ENCODE assay signal across 20 cellular contexts in the genomic region with DNA sequence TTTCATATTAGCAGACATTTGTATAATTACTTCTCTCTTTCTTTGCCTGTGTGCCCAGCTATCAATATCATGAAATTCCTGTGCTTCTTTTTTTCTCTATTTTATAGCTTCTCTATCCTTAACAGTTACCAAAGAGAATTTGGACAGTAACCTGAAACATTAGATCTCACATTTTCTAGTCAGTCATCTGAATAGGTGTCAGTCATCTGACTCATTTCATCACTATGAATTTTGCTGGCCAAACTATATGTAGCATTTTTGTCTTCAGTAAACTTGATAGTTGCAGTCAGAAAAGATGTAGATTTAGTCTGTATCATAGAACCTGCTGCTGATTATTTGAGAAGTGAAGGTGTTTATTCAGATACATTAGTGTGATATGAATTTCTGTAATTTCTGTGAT. TPM values are rescaled to one million over a fixed set of nuclear protein-coding genes. Genes with fewer than 3 reads are reported as not detected.
A peak's percentile ranks its signal among the peaks of the same experiment; 100 is the strongest.
DNase-seq lines count a peak whose midpoint lies in the region; TF ChIP-seq lines count a peak whose summit lies in the region.
"Had no signal": no experiment of that assay in that cellular context is flagged by ENCODE, and none has a peak within 500 bp of the region (broad histone marks: within the 10 kb centered on the region; RNA-seq: fewer than 3 reads in every experiment).

No MANE protein-coding gene starts in this region.

- H2AFZ ChIP-seq in mammary epithelial cell (ENCODE audit: low read depth, low read length), result no peak overlapping the region

- TF ChIP-seq CTCF in MCF 10A (IDR thresholded peaks at IDR 0.05; ENCODE audit: unreplicated experiment) (no peak), mammary epithelial cell (conservative IDR thresholded peaks at IDR 0.05 in 1 of 2, IDR thresholded peaks at IDR 0.05 in 1 of 2; ENCODE audit: extremely low read depth in 1 of 2, insufficient read depth in 1 of 2, low read depth in 1 of 2, low read length in 2 of 2) (no peak), RWPE1 (conservative IDR thresholded peaks at IDR 0.05; ENCODE audit: low read depth) (no peak), chondrocyte (IDR thresholded peaks at IDR 0.05) (no peak), thyroid gland (IDR thresholded peaks at IDR 0.05) (no peak), BE2C (IDR thresholded peaks at IDR 0.05; ENCODE audit: low read depth, low read length) (no peak)

- H3K27me3 Mint-ChIP-seq in MCF 10A (ENCODE audit: insufficient read depth, unreplicated experiment) (no peaks in the 10 kb centered on the region), chondrocyte (ENCODE audit: low read depth) (no peaks in the 10 kb centered on the region)

- H3K4me1 Mint-ChIP-seq in MCF 10A (ENCODE audit: insufficient read depth, unreplicated experiment) (peaks cover 6% of the 10 kb centered on the region), chondrocyte (ENCODE audit: low read depth) (peaks cover 25% of the 10 kb centered on the region)

- POLR2A ChIA-PET in MCF 10A (lab: Yijun Ruan, JAX) (no interaction called here), RWPE1 (lab: Yijun Ruan, JAX; ENCODE audit: low non-redundant PET) (no interaction called here)

- H3K27ac Mint-ChIP-seq in MCF 10A (ENCODE audit: low read depth, unreplicated experiment) (no peak overlapping the region), chondrocyte (ENCODE audit: unreplicated experiment) (peak overlapping the region; percentile 84)
- H3K27ac Mint-ChIP-seq: CD8-positive, alpha-beta T cell had no signal

- H3K4me2 ChIP-seq in mammary epithelial cell (ENCODE audit: insufficient read depth, low read depth, low read length), result no peak overlapping the region
- H3K4me2 ChIP-seq: KMS-11 had no signal

- H3K4me3 ChIP-seq in mammary epithelial cell (replicated peaks in 1 of 3; ENCODE audit: insufficient read depth in 1 of 3, low read depth in 2 of 3, low read length in 3 of 3), result no peak overlapping the region
- no peak overlapping the region for H3K4me3 ChIP-seq in thyroid gland (replicated peaks in 1 of 3)
- H3K4me3 ChIP-seq in BE2C (ENCODE audit: low read depth, low read length), result no peak overlapping the region

- no peak for TF ChIP-seq POLR2A in thyroid gland (IDR thresholded peaks at IDR 0.05)

- intact Hi-C loops in MCF 10A (cut with micrococcal nuclease), result no loop called here
- intact Hi-C loops in mammary epithelial cell (cut with micrococcal nuclease), result no loop called here
- intact Hi-C loops in thyroid gland (cut with DNase I), result no loop called here

- H4K20me1 ChIP-seq in mammary epithelial cell (ENCODE audit: insufficient read depth, low read length), result no peaks in the 10 kb centered on the region

- H3K27ac ChIP-seq in mammary epithelial cell (ENCODE audit: insufficient read depth, low read depth, low read length), result no peak overlapping the region
- no peak overlapping the region for H3K27ac ChIP-seq in RWPE1
- H3K27ac ChIP-seq in thyroid gland, result peak overlapping the region; percentile 68 to 84 (median 81)
- H3K27ac ChIP-seq: KMS-11 had no signal

- H3K36me3 ChIP-seq in mammary epithelial cell (ENCODE audit: insufficient read depth, low read length) (peaks cover 17% of the 10 kb centered on the region), thyroid gland (peaks cover 8 to 9% of the 10 kb centered on the region in 2 donors), BE2C (peaks cover 16% of the 10 kb centered on the region)

- in situ Hi-C loops in mammary epithelial cell (cut with MboI; ENCODE audit: low sequenced_read_pairs in 2 of 2), result no loop called here

- H3K9ac ChIP-seq in mammary epithelial cell (ENCODE audit: insufficient read depth, low read length), result no peak overlapping the region
- H3K9ac ChIP-seq: KMS-11 had no signal

- DNase-seq in MCF 10A (ENCODE audit: unreplicated experiment), result peak; percentile 7
- no peak for DNase-seq in mammary epithelial cell
- DNase-seq in RWPE1 (ENCODE audit: low spot score), result peak; percentile 21
- no peak for DNase-seq in chondrocyte (ENCODE audit: low spot score)
- no peak for DNase-seq in thyroid gland
- no peak for DNase-seq in DMS79 treated with DMSO at 0.1 percent for 48 hours (lab: John Stamatoyannopoulos, UW)
- no peak for DNase-seq in BE2C
- DNase-seq: C1 segment of cervical spinal cord; CD8-positive, alpha-beta T cell; DMS153; IMR-90; NCI-H1105; NCI-H1694; NCI-H2081; NCI-H2171; NCI-H345; NCI-H524; NCI-H774; NK-92 treated with Interleukin-12 subunit alpha and Interleukin-12 subunit beta, amount 100 ng/mL, for 24 hours had no signal

- dilution Hi-C loops in mammary epithelial cell (cut with HindIII; ENCODE audit: low sequenced_read_pairs), result no loop called here

- H3K4me1 ChIP-seq in mammary epithelial cell (ENCODE audit: insufficient read depth, low read length) (no peaks in the 10 kb centered on the region), thyroid gland (peaks cover 25 to 29% of the 10 kb centered on the region in 2 donors), BE2C (no peaks in the 10 kb centered on the region)

- H3K4me3 Mint-ChIP-seq in MCF 10A (ENCODE audit: unreplicated experiment), result no peak overlapping the region
- no peak overlapping the region for H3K4me3 Mint-ChIP-seq in chondrocyte (ENCODE audit: unreplicated experiment)
- H3K4me3 Mint-ChIP-seq: CD8-positive, alpha-beta T cell had no signal

- CTCF ChIA-PET in MCF 10A (lab: Yijun Ruan, JAX), result interaction anchor here (0.6 kb wide), 1 partner anchor 220 kb away, joined by 3 read pairs; no protein-coding TSS in a partner anchor
- CTCF ChIA-PET in mammary epithelial cell (lab: Charles Lee; ENCODE audit: low non-redundant PET), result no interaction called here
- CTCF ChIA-PET in RWPE1 (lab: Yijun Ruan, JAX), result no interaction called here

- no peaks in the 10 kb centered on the region for H3K79me2 ChIP-seq in mammary epithelial cell (ENCODE audit: insufficient read depth, low read length)

- H3K36me3 Mint-ChIP-seq in MCF 10A (ENCODE audit: insufficient read depth, unreplicated experiment), result peaks cover 54% of the 10 kb centered on the region
- H3K36me3 Mint-ChIP-seq in chondrocyte (ENCODE audit: low read depth), result peaks cover 27% of the 10 kb centered on the region

- no peaks in the 10 kb centered on the region for H3K9me3 Mint-ChIP-seq in MCF 10A (ENCODE audit: unreplicated experiment)
- no peaks in the 10 kb centered on the region for H3K9me3 Mint-ChIP-seq in chondrocyte (ENCODE audit: low read depth)
- H3K9me3 Mint-ChIP-seq: CD8-positive, alpha-beta T cell had no signal

- H3K9me3 ChIP-seq in mammary epithelial cell (replicated peaks; ENCODE audit: insufficient read depth, low read length), result no peaks in the 10 kb centered on the region
- H3K9me3 ChIP-seq in thyroid gland, result no peaks in the 10 kb centered on the region
- no peaks in the 10 kb centered on the region for H3K9me3 ChIP-seq in BE2C

- H3K27me3 ChIP-seq in mammary epithelial cell (ENCODE audit: insufficient read depth, low read length) (no peaks in the 10 kb centered on the region), thyroid gland (no peaks in the 10 kb centered on the region), BE2C (no peaks in the 10 kb centered on the region)

- BruUV-seq in MCF 10A (replicated peaks; lab: Mats Ljungman, UMichigan), result no TSS peak
- BruUV-seq in mammary epithelial cell (replicated peaks; lab: Mats Ljungman, UMichigan), result no TSS peak

RNA-seq across cellular contexts. Expression of a gene that starts 52.6 kb away (rescaled TPM):
- total RNA-seq in MCF 10A (2022) (39.7 and 40.1 TPM in 2 replicates), mammary epithelial cell (10 to 100 TPM; 35.0 to 39.4 TPM), chondrocyte (35.5 to 42.5 TPM (median 35.8 TPM) in 3 replicates), thyroid gland (10 to 100 TPM; 33.1 to 48.7 (median 40.5) TPM)
- polyA plus RNA-seq in mammary epithelial cell, result 22.5 TPM
- polyA minus RNA-seq in mammary epithelial cell, result 93.0 TPM
- polyA plus RNA-seq in BE2C (2012; ENCODE audit: insufficient read depth, insufficient read length, low read depth), result 32.0 TPM

RNA-seq across cellular contexts. Expression of a gene that starts 53.4 kb away (rescaled TPM):
- total RNA-seq in MCF 10A (2022) (17.5 and 20.0 TPM in 2 replicates), mammary epithelial cell (10 to 100 TPM; 25.5 to 27.6 TPM), chondrocyte (143 to 206 TPM (median 148 TPM) in 3 replicates), thyroid gland (10 to 100 TPM; 31.0 to 49.3 (median 35.0) TPM)
- polyA plus RNA-seq in mammary epithelial cell, result 8.8 TPM
- polyA minus RNA-seq in mammary epithelial cell, result 23.5 TPM
- 1.4 TPM for polyA plus RNA-seq in BE2C (2012; ENCODE audit: insufficient read depth, insufficient read length, low read depth)

Comparison
In these comparisons a context has a peak if more than half of its experiments do, and no peak if none do; other contexts are left out.
1. DNase-seq: peak in MCF 10A (single experiment) and RWPE1 (single experiment); none in mammary epithelial cell (single experiment), chondrocyte (single experiment), thyroid gland (0 of 2), DMS79 treated with DMSO at 0.1 percent for 48 hours (single experiment) and BE2C (single experiment).
2. H3K27ac ChIP-seq: peak in thyroid gland (3 of 3); none in mammary epithelial cell (single experiment) and RWPE1 (single experiment).